Comparison of ENCODE assay signal across 8 cellular contexts in genomic region chr9:33290994-33291397, GRCh38. TPM values are rescaled to one million over a fixed set of nuclear protein-coding genes. Genes with fewer than 3 reads are reported as not detected.
A peak's percentile ranks its signal among the peaks of the same experiment; 100 is the strongest.
DNase-seq lines count a peak whose midpoint lies in the region; ATAC-seq lines count a peak whose summit lies in the region.

No MANE protein-coding gene starts in this region.

- peaks cover 40% of the 10 kb centered on the region for H3K36me3 ChIP-seq in iPS-20b (ENCODE audit: insufficient read depth, low read depth, low read length)
- H3K36me3 ChIP-seq in subcutaneous abdominal adipose tissue (ENCODE audit: control insufficient read depth in 5 of 5, insufficient read depth in 5 of 5, low read length in 5 of 5) = peaks cover 9 to 21% (median 16%) of the 10 kb centered on the region in 5 donors

- peak overlapping the region; percentile 99 for H3K27ac Mint-ChIP-seq in activated naive CD4-positive, alpha-beta T cell treated with anti-CD3 and anti-CD28 coated beads, Interleukin-2, amount 50 U/mL, for 72 hours

- H3K9me3 ChIP-seq in iPS-20b (ENCODE audit: insufficient read depth, low read depth, low read length) (no peaks in the 10 kb centered on the region), subcutaneous abdominal adipose tissue (ENCODE audit: control insufficient read depth in 5 of 5, low read length in 5 of 5) (no peaks in the 10 kb centered on the region)

- peak overlapping the region; percentile 99; the same call in 1 of the 2 replicates for H3K9ac ChIP-seq in iPS-20b (ENCODE audit: low read depth, low read length)
- H3K9ac ChIP-seq in subcutaneous abdominal adipose tissue (ENCODE audit: low read length in 5 of 5) = peak overlapping the region; percentile 92 to 95 (median 94)

- peak; percentile 77 for DNase-seq in A172 (ENCODE audit: low spot score)
- no peak for DNase-seq in activated naive CD4-positive, alpha-beta T cell treated with anti-CD3 and anti-CD28 coated beads, Interleukin-2, amount 50 U/mL, for 72 hours (ENCODE audit: low spot score in 2 of 2)
- DNase-seq in SIG-M5 treated with dmso at 0.1 percent for 504 hours (lab: John Stamatoyannopoulos, UW; ENCODE audit: unreplicated experiment) = no peak
- no peak for DNase-seq in SIG-M5 (lab: John Stamatoyannopoulos, UW)
- no peak for DNase-seq in kidney tubule cell (ENCODE audit: low spot score)

- H3K27me3 ChIP-seq in iPS-20b (ENCODE audit: insufficient read depth, low read length) (no peaks in the 10 kb centered on the region), subcutaneous abdominal adipose tissue (ENCODE audit: control insufficient read depth in 5 of 5, insufficient read depth in 4 of 5, low read length in 5 of 5) (no peaks in the 10 kb centered on the region)

- peaks cover 30 to 32% of the 10 kb centered on the region in 2 donors for H3K36me3 Mint-ChIP-seq in activated naive CD4-positive, alpha-beta T cell treated with anti-CD3 and anti-CD28 coated beads, Interleukin-2, amount 50 U/mL, for 72 hours

- H3K4me1 ChIP-seq in iPS-20b (ENCODE audit: insufficient read depth, low read length) = no peaks in the 10 kb centered on the region
- peaks cover 1 to 52% (median 36%) of the 10 kb centered on the region in 5 donors for H3K4me1 ChIP-seq in subcutaneous abdominal adipose tissue (ENCODE audit: control insufficient read depth in 5 of 5, insufficient read depth in 5 of 5, low read length in 5 of 5)

- ATAC-seq in GM21576 (IDR thresholded peaks at IDR 0.05; ENCODE audit: unreplicated experiment) = peak; percentile 0
- no peak for ATAC-seq in activated naive CD4-positive, alpha-beta T cell treated with anti-CD3 and anti-CD28 coated beads, Interleukin-2, amount 50 U/mL, for 72 hours

- H3K27ac ChIP-seq in iPS-20b (ENCODE audit: low read length) (peak overlapping the region; percentile 90), subcutaneous abdominal adipose tissue (ENCODE audit: low read depth, low read length) (peak overlapping the region; percentile 98)

- H3K4me3 ChIP-seq in iPS-20b (ENCODE audit: low read length) (peak overlapping the region; percentile 97), subcutaneous abdominal adipose tissue (ENCODE audit: low read depth in 1 of 5, low read length in 5 of 5) (peak overlapping the region; percentile 85 to 96 (median 93))

- H3K9me3 Mint-ChIP-seq in activated naive CD4-positive, alpha-beta T cell treated with anti-CD3 and anti-CD28 coated beads, Interleukin-2, amount 50 U/mL, for 72 hours = peaks cover 0 to 8% of the 10 kb centered on the region in 2 donors

RNA-seq across cellular contexts. Expression of gene NFX1, which starts 0.7 kb away (rescaled TPM):
- total RNA-seq in A172 (2014; rRNA removed; shearing (Covaris generic)) = 16.3 and 21.7 TPM in 2 replicates
- 10 to 100 TPM; 38.4 to 43.7 TPM for total RNA-seq in activated naive CD4-positive, alpha-beta T cell treated with anti-CD3 and anti-CD28 coated beads, Interleukin-2, amount 50 U/mL, for 72 hours

RNA-seq across cellular contexts. Expression of gene CHMP5, which starts 26.1 kb away (rescaled TPM):
- total RNA-seq in A172 (2014; rRNA removed; shearing (Covaris generic)) = 137 and 153 TPM in 2 replicates
- 100 to 1,000 TPM; 115 to 123 TPM for total RNA-seq in activated naive CD4-positive, alpha-beta T cell treated with anti-CD3 and anti-CD28 coated beads, Interleukin-2, amount 50 U/mL, for 72 hours

RNA-seq across cellular contexts. Expression of gene BAG1, which starts 26.5 kb away (rescaled TPM):
- total RNA-seq in A172 (2014; rRNA removed; shearing (Covaris generic)) = 29.5 and 30.7 TPM in 2 replicates
- 10 to 100 TPM; 35.4 to 82.9 TPM for total RNA-seq in activated naive CD4-positive, alpha-beta T cell treated with anti-CD3 and anti-CD28 coated beads, Interleukin-2, amount 50 U/mL, for 72 hours

RNA-seq across cellular contexts. Expression of gene SPINK4, which starts 51.0 kb away (rescaled TPM):
- total RNA-seq in A172 (2014; rRNA removed; shearing (Covaris generic)) = not detected in 2 replicates
- total RNA-seq in activated naive CD4-positive, alpha-beta T cell treated with anti-CD3 and anti-CD28 coated beads, Interleukin-2, amount 50 U/mL, for 72 hours = not detected
